In genomic region chr17:82382220-82382932, GRCh38 we compare ENCODE assay signal across 5 cellular contexts. TPM values are rescaled to one million over a fixed set of nuclear protein-coding genes. Genes with fewer than 3 reads are reported as not detected.
"Had no signal": no experiment of that assay in that cellular context is flagged by ENCODE, and none has a peak within 500 bp of the region (broad histone marks: within the 10 kb centered on the region; RNA-seq: fewer than 3 reads in every experiment).

No MANE protein-coding gene starts in this region.

RNA-seq across cellular contexts. Expression of gene UTS2R, which starts 10.8 kb away (rescaled TPM):
- total RNA-seq: MCF 10A, PC-3, Peyer's patch had no signal
- polyA plus RNA-seq: SK-N-SH had no signal

RNA-seq across cellular contexts. Expression of gene TEX19, which starts 23.3 kb away (rescaled TPM):
- total RNA-seq: MCF 10A, Peyer's patch, Right ventricle myocardium inferior had no signal
